ENCODE assay signal across 9 cellular contexts in genomic region chr2:161139098-161139987, GRCh38. TPM values are rescaled to one million over a fixed set of nuclear protein-coding genes. Genes with fewer than 3 reads are reported as not detected.
DNase-seq lines count a peak whose midpoint lies in the region; ATAC-seq, FAIRE-seq and TF ChIP-seq lines count a peak whose summit lies in the region.
"Had no signal": no experiment of that assay in that cellular context is flagged by ENCODE, and none has a peak within 500 bp of the region (broad histone marks: within the 10 kb centered on the region; RNA-seq: fewer than 3 reads in every experiment).

No MANE protein-coding gene starts in this region.

- WGBS in pancreas, 2 donors = 69 to 74% methylated on average over 3 of the region's 3 CpGs

- H3K9me3 ChIP-seq in pancreas = no peaks in the 10 kb centered on the region

- peak; percentile 87 for FAIRE-seq in pancreas (lab: Jason Lieb, UNC)

- H3K4me3 ChIP-seq in pancreas = peak overlapping the region in 1 of 4 donors; percentile 11

- peak overlapping the region; percentile 84 for H3K4me3 Mint-ChIP-seq in activated CD8-positive, alpha-beta memory T cell treated with anti-CD3 and anti-CD28 coated beads, Interleukin-2, amount 10 ng/mL, durations not matched to agents 7 days and 5 days
- peak overlapping the region; percentile 13 for H3K4me3 Mint-ChIP-seq in chondrocyte (ENCODE audit: unreplicated experiment)

- H3K27me3 ChIP-seq in pancreas = no peaks in the 10 kb centered on the region

- H3K36me3 ChIP-seq in pancreas = no peaks in the 10 kb centered on the region

- H3K27ac Mint-ChIP-seq in activated CD8-positive, alpha-beta memory T cell treated with anti-CD3 and anti-CD28 coated beads, Interleukin-2, amount 10 ng/mL, durations not matched to agents 7 days and 5 days = peak overlapping the region; percentile 93
- H3K27ac Mint-ChIP-seq in chondrocyte (ENCODE audit: unreplicated experiment) = peak overlapping the region; percentile 69

- peaks cover 4% of the 10 kb centered on the region for H3K9me3 Mint-ChIP-seq in activated CD8-positive, alpha-beta memory T cell treated with anti-CD3 and anti-CD28 coated beads, Interleukin-2, amount 10 ng/mL, durations not matched to agents 7 days and 5 days (ENCODE audit: low read depth)
- peaks cover 18% of the 10 kb centered on the region for H3K9me3 Mint-ChIP-seq in chondrocyte (ENCODE audit: low read depth)

- CTCF ChIA-PET in activated CD8-positive, alpha-beta memory T cell treated with anti-CD3 and anti-CD28 coated beads, Interleukin-2, amount 10 ng/mL, durations not matched to agents 7 days and 5 days (lab: Charles Lee) = no interaction called here

- DNase-seq in activated CD8-positive, alpha-beta memory T cell treated with anti-CD3 and anti-CD28 coated beads, Interleukin-2, amount 10 ng/mL, durations not matched to agents 7 days and 5 days = no peak
- DNase-seq in activated CD8-positive, alpha-beta memory T cell treated with anti-CD3 and anti-CD28 coated beads, Interleukin-2, amount 50 U/mL, for 4 hours = no peak
- DNase-seq in chondrocyte (ENCODE audit: low spot score) (no peak), pancreas (no peak), pons (ENCODE audit: low spot score) (no peak), germinal center (ENCODE audit: low spot score) (no peak)
- DNase-seq: DND-41 had no signal

- peak; percentile 31 for ATAC-seq in activated CD8-positive, alpha-beta memory T cell treated with anti-CD3 and anti-CD28 coated beads, Interleukin-2, amount 10 ng/mL, durations not matched to agents 7 days and 5 days
- peak; percentile 31 for ATAC-seq in HG03520 (IDR thresholded peaks at IDR 0.05; ENCODE audit: unreplicated experiment)
- ATAC-seq in pancreas = peak in 2 of 4 donors; percentile 35 to 37
- no peak for ATAC-seq in HG03139 (IDR thresholded peaks at IDR 0.05; ENCODE audit: unreplicated experiment)

- H3K36me3 Mint-ChIP-seq in activated CD8-positive, alpha-beta memory T cell treated with anti-CD3 and anti-CD28 coated beads, Interleukin-2, amount 10 ng/mL, durations not matched to agents 7 days and 5 days = peaks cover 34% of the 10 kb centered on the region
- peaks cover 5% of the 10 kb centered on the region for H3K36me3 Mint-ChIP-seq in chondrocyte (ENCODE audit: low read depth)

- H3K27me3 Mint-ChIP-seq in activated CD8-positive, alpha-beta memory T cell treated with anti-CD3 and anti-CD28 coated beads, Interleukin-2, amount 10 ng/mL, durations not matched to agents 7 days and 5 days = no peaks in the 10 kb centered on the region
- no peaks in the 10 kb centered on the region for H3K27me3 Mint-ChIP-seq in chondrocyte (ENCODE audit: low read depth)

- peaks cover 63% of the 10 kb centered on the region for H3K4me1 Mint-ChIP-seq in activated CD8-positive, alpha-beta memory T cell treated with anti-CD3 and anti-CD28 coated beads, Interleukin-2, amount 10 ng/mL, durations not matched to agents 7 days and 5 days
- H3K4me1 Mint-ChIP-seq in chondrocyte (ENCODE audit: low read depth) = peaks cover 63% of the 10 kb centered on the region

- H3K4me1 ChIP-seq in pancreas = peaks cover 0 to 27% (median 16%) of the 10 kb centered on the region in 3 donors

- no peak for TF ChIP-seq CTCF in chondrocyte (IDR thresholded peaks at IDR 0.05)
- TF ChIP-seq CTCF in pancreas (IDR thresholded peaks at IDR 0.05) = no peak

- peak overlapping the region in 1 of 4 donors; percentile 23 for H3K27ac ChIP-seq in pancreas

- intact Hi-C loops in pancreas (cut with DNase I) = no loop called here

RNA-seq across cellular contexts. Expression of gene TANK, which starts 20.9 kb away (rescaled TPM):
- total RNA-seq in activated CD8-positive, alpha-beta memory T cell treated with anti-CD3 and anti-CD28 coated beads, Interleukin-2, amount 10 ng/mL, durations not matched to agents 7 days and 5 days = 100 to 1,000 TPM; 133 to 147 TPM
- total RNA-seq in chondrocyte (45.4 to 68.5 TPM (median 45.6 TPM) in 3 replicates), pancreas (10 to 100 TPM; 13.0 to 30.3 (median 16.0) TPM)
- 10 to 100 TPM; 10.9 to 20.8 TPM for polyA plus RNA-seq in pancreas
